ENCODE assay signal across 1 cellular context in genomic region chr22:30802202-30803166, GRCh38.
A peak's percentile ranks its signal among the peaks of the same experiment; 100 is the strongest.
TF ChIP-seq lines count a peak whose summit lies in the region.

No MANE protein-coding gene starts in this region.

TF ChIP-seq in HEK293, 187 proteins besides CTCF, POLR2A, EP300 and RAD21 (continued from another document and continues in another):
- TF ChIP-seq PRDM4 (tag by site-specific recombination; IDR thresholded peaks at IDR 0.05) = no peak
- no peak for TF ChIP-seq ZNF621 (tag by site-specific recombination; IDR thresholded peaks at IDR 0.05)
- TF ChIP-seq BCL6B (tag by site-specific recombination; IDR thresholded peaks at IDR 0.05) = no peak
- no peak for TF ChIP-seq ZNF626 (tag by site-specific recombination; IDR thresholded peaks at IDR 0.05)
- TF ChIP-seq ZNF510 (tag by site-specific recombination; IDR thresholded peaks at IDR 0.05; ENCODE audit: insufficient replicate concordance) = no peak
- peak; percentile 78 for TF ChIP-seq KLF16 (tag by site-specific recombination; IDR thresholded peaks at IDR 0.05)
- no peak for TF ChIP-seq ZNF580 (tag by site-specific recombination; IDR thresholded peaks at IDR 0.05)
- TF ChIP-seq ZNF488 (tag by site-specific recombination; IDR thresholded peaks at IDR 0.05) = no peak
- no peak for TF ChIP-seq ZNF792 (tag by site-specific recombination; IDR thresholded peaks at IDR 0.05)
- peak; percentile 66; the same call in 1 of the 2 replicates for TF ChIP-seq ZNF692 (tag by site-specific recombination; IDR thresholded peaks at IDR 0.05)
- TF ChIP-seq ZNF280D (tag by site-specific recombination; IDR thresholded peaks at IDR 0.05) = no peak
- TF ChIP-seq ZBTB26 (tag by site-specific recombination; optimal IDR thresholded peaks at IDR 0.05) = peak; percentile 88
- no peak for TF ChIP-seq ZNF155 (tag by site-specific recombination; IDR thresholded peaks at IDR 0.05)
- TF ChIP-seq ZNF529 (tag by site-specific recombination; IDR thresholded peaks at IDR 0.05; ENCODE audit: insufficient replicate concordance) = no peak
- peak; percentile 98 for TF ChIP-seq ZNF335 (tag by site-specific recombination; conservative IDR thresholded peaks at IDR 0.05)
- 0 out of 2 replicates have a peak, but pooled peaks have one; percentile 30 for TF ChIP-seq ZNF449 (tag by site-specific recombination; IDR thresholded peaks at IDR 0.05)
- TF ChIP-seq ZNF133 (tag by site-specific recombination; IDR thresholded peaks at IDR 0.05) = no peak
- peak; percentile 67; the same call in 1 of the 2 replicates for TF ChIP-seq ZSCAN5A (tag by site-specific recombination; IDR thresholded peaks at IDR 0.05)
- TF ChIP-seq ZNF175 (tag by site-specific recombination; IDR thresholded peaks at IDR 0.05) = no peak
- TF ChIP-seq GLIS1 (tag by site-specific recombination; IDR thresholded peaks at IDR 0.05) = peak; percentile 30; the same call in 1 of the 2 replicates
- peak; percentile 70 for TF ChIP-seq PATZ1 (tag by site-specific recombination; IDR thresholded peaks at IDR 0.05)
- peak; percentile 21; the same call in 1 of the 2 replicates for TF ChIP-seq WT1 (tag by site-specific recombination; IDR thresholded peaks at IDR 0.05)
- no peak for TF ChIP-seq ZNF2 (tag by site-specific recombination; IDR thresholded peaks at IDR 0.05)
- TF ChIP-seq HOXA7 (CRISPR knock-in tag; IDR thresholded peaks at IDR 0.05; ENCODE audit: borderline replicate concordance) = no peak
- no peak for TF ChIP-seq ZNF140 (tag by site-specific recombination; IDR thresholded peaks at IDR 0.05)
- no peak for TF ChIP-seq PRDM2 (tag by site-specific recombination; IDR thresholded peaks at IDR 0.05; ENCODE audit: borderline replicate concordance)
- TF ChIP-seq ZBTB1 (tag by site-specific recombination; IDR thresholded peaks at IDR 0.05) = no peak
- TF ChIP-seq ZNF426 (tag by site-specific recombination; IDR thresholded peaks at IDR 0.05) = no peak
- no peak for TF ChIP-seq ZNF544 (tag by site-specific recombination; IDR thresholded peaks at IDR 0.05)
